In genomic region chr10:35126530-35127288, GRCh38 we compare ENCODE assay signal across 8 cellular contexts. TPM values are rescaled to one million over a fixed set of nuclear protein-coding genes. Genes with fewer than 3 reads are reported as not detected.
DNase-seq lines count a peak whose midpoint lies in the region; ATAC-seq and TF ChIP-seq lines count a peak whose summit lies in the region.

TSS of gene CREM (plus strand) at chr10:35126846. CDS start at chr10:35137836, 10,990 bp downstream.

- H3K27me3 Mint-ChIP-seq in activated T-cell treated with anti-CD3 and anti-CD28 coated beads, Interleukin-2, amount 50 U/mL, for 24 hours = no peaks in the 10 kb centered on the region

- peak; percentile 76 for ATAC-seq in GM21717 (IDR thresholded peaks at IDR 0.05; ENCODE audit: unreplicated experiment)

- H3K4me3 ChIP-seq in PC-9 = peak within 1 kb of the TSS; percentile 90
- peak within 1 kb of the TSS; percentile 66 to 69 for H3K4me3 ChIP-seq in esophagus (ENCODE audit: low read depth in 1 of 2, low read length in 2 of 2)
- peak within 1 kb of the TSS; percentile 76 to 88 for H3K4me3 ChIP-seq in muscle layer of colon (ENCODE audit: low read depth in 1 of 2, low read length in 2 of 2)

- POLR2A ChIA-PET in PC-9 (lab: Charles Lee; ENCODE audit: unreplicated experiment) = interaction anchor here (0.6 to 0.7 kb wide), 4 partner anchors 221 to 1658 kb away, joined by 3 to 7 read pairs (median 4); no protein-coding TSS in a partner anchor

- peak within 1 kb of the TSS; percentile 97 for H3K27ac Mint-ChIP-seq in activated T-cell treated with anti-CD3 and anti-CD28 coated beads, Interleukin-2, amount 50 U/mL, for 24 hours

- H3K9me3 ChIP-seq in PC-9 (ENCODE audit: insufficient read depth, low read depth) (no peaks in the 10 kb centered on the region), esophagus (ENCODE audit: control insufficient read depth in 2 of 2, insufficient read depth in 1 of 2, low read depth in 1 of 2, low read length in 1 of 2) (no peaks in the 10 kb centered on the region), muscle layer of colon (ENCODE audit: low read length) (no peaks in the 10 kb centered on the region)

- intact Hi-C loops in PC-9 (cut with micrococcal nuclease; ENCODE audit: unreplicated experiment) = loop anchor here (2.0 to 10.0 kb wide), 5 partner anchors 68 to 1648 kb away; partner anchors contain the start of gene CCNY

- CTCF ChIA-PET in PC-9 (lab: Charles Lee) = interaction anchor here (0.6 to 1.2 kb wide), 5 partner anchors 10 to 95 kb away, joined by 4 to 10 read pairs (median 6); no protein-coding TSS in a partner anchor

- peak within 1 kb of the TSS; percentile 82 for H3K4me2 ChIP-seq in PC-9

- H2AFZ ChIP-seq in PC-9 = peak within 1 kb of the TSS; percentile 96

- DNase-seq in DMS79 (lab: John Stamatoyannopoulos, UW) (peak; percentile 65), KBM-7 (peak; percentile 93), PC-9 (peak; percentile 73 to 97)
- DNase-seq in activated T-cell treated with anti-CD3 and anti-CD28 coated beads, Interleukin-2, amount 50 U/mL, for 24 hours = peak; percentile 99
- DNase-seq in stimulated activated CD8-positive, alpha-beta memory T cell treated with anti-CD3 and anti-CD28 coated beads, Interleukin-7, amount 100 ng/mL, for 24 hours (ENCODE audit: low read depth) = peak; percentile 100

- peaks cover 16% of the 10 kb centered on the region; the same call in 1 of the 2 replicates for H3F3A ChIP-seq in PC-9 (ENCODE audit: insufficient read depth, low read depth)

- 1% methylated on average over 74 to 80 of the region's 80 CpGs for WGBS in esophagus, 2 donors

- no peaks in the 10 kb centered on the region for H3K27me3 ChIP-seq in PC-9 (ENCODE audit: insufficient read depth, low read depth)
- H3K27me3 ChIP-seq in esophagus (ENCODE audit: control insufficient read depth in 1 of 2, insufficient read depth in 2 of 2, low read length in 2 of 2) = no peaks in the 10 kb centered on the region
- H3K27me3 ChIP-seq in muscle layer of colon (ENCODE audit: control insufficient read depth in 1 of 2, insufficient read depth in 2 of 2, low read length in 2 of 2) = no peaks in the 10 kb centered on the region

- TF ChIP-seq CTCF in PC-9 (conservative IDR thresholded peaks at IDR 0.05) = peak; percentile 86

- H3K4me3 Mint-ChIP-seq in activated T-cell treated with anti-CD3 and anti-CD28 coated beads, Interleukin-2, amount 50 U/mL, for 24 hours = peak within 1 kb of the TSS; percentile 92

- peaks cover 25% of the 10 kb centered on the region for H3K79me2 ChIP-seq in PC-9 (ENCODE audit: low read depth)

- H3K9ac ChIP-seq in muscle layer of colon (ENCODE audit: low read length) = peak within 1 kb of the TSS; percentile 94

- H3K9me3 Mint-ChIP-seq in activated T-cell treated with anti-CD3 and anti-CD28 coated beads, Interleukin-2, amount 50 U/mL, for 24 hours = no peaks in the 10 kb centered on the region

- in situ Hi-C loops in KBM-7 (cut with MboI; ENCODE audit: low pct_unique_long_range_greater_than_20kb, low sequenced_read_pairs) = no loop called here

- no TSS peak for BruUV-seq in PC-9 (replicated peaks; lab: Mats Ljungman, UMichigan)

- H3K9me2 ChIP-seq in PC-9 (ENCODE audit: insufficient read depth) = no peaks in the 10 kb centered on the region

- no peaks in the 10 kb centered on the region for H4K20me1 ChIP-seq in PC-9 (ENCODE audit: insufficient read depth)

- peaks cover 35% of the 10 kb centered on the region for H3K36me3 Mint-ChIP-seq in activated T-cell treated with anti-CD3 and anti-CD28 coated beads, Interleukin-2, amount 50 U/mL, for 24 hours (ENCODE audit: low read depth)

- H3K36me3 ChIP-seq in PC-9 (ENCODE audit: low read depth) = no peaks in the 10 kb centered on the region
- no peaks in the 10 kb centered on the region for H3K36me3 ChIP-seq in esophagus (ENCODE audit: control insufficient read depth in 2 of 2, insufficient read depth in 2 of 2, low read length in 1 of 2)
- no peaks in the 10 kb centered on the region for H3K36me3 ChIP-seq in muscle layer of colon (ENCODE audit: insufficient read depth, low read length)

- peaks cover 64% of the 10 kb centered on the region for H3K4me1 Mint-ChIP-seq in activated T-cell treated with anti-CD3 and anti-CD28 coated beads, Interleukin-2, amount 50 U/mL, for 24 hours (ENCODE audit: low read depth)

- peaks cover 16% of the 10 kb centered on the region for H3K4me1 ChIP-seq in PC-9 (replicated peaks; ENCODE audit: insufficient read depth)
- peaks cover 2% of the 10 kb centered on the region in 2 donors for H3K4me1 ChIP-seq in esophagus (ENCODE audit: control insufficient read depth in 2 of 2, insufficient read depth in 2 of 2, low read length in 1 of 2)
- peaks cover 16% of the 10 kb centered on the region for H3K4me1 ChIP-seq in muscle layer of colon (ENCODE audit: insufficient read depth, low read length)

- H3K27ac ChIP-seq in PC-9 (peak within 1 kb of the TSS; percentile 88), esophagus (ENCODE audit: low read depth in 2 of 2, low read length in 1 of 2) (peak within 1 kb of the TSS; percentile 96 to 99), muscle layer of colon (ENCODE audit: low read depth, low read length) (peak within 1 kb of the TSS; percentile 98)

RNA-seq across cellular contexts. Expression of gene CREM, which starts in this region (rescaled TPM):
- total RNA-seq in PC-9 (2021) = 25.6 and 28.3 TPM in 2 replicates
- 10 to 100 TPM; 10.0 to 16.3 TPM for polyA plus RNA-seq in esophagus

Comparison
In these comparisons a context has a peak if more than half of its experiments do, and no peak if none do; other contexts are left out.
1. Peak in every context shown above with its lines: DNase-seq, ATAC-seq, H3K4me3 ChIP-seq and H3K27ac ChIP-seq.